In the genomic region with DNA sequence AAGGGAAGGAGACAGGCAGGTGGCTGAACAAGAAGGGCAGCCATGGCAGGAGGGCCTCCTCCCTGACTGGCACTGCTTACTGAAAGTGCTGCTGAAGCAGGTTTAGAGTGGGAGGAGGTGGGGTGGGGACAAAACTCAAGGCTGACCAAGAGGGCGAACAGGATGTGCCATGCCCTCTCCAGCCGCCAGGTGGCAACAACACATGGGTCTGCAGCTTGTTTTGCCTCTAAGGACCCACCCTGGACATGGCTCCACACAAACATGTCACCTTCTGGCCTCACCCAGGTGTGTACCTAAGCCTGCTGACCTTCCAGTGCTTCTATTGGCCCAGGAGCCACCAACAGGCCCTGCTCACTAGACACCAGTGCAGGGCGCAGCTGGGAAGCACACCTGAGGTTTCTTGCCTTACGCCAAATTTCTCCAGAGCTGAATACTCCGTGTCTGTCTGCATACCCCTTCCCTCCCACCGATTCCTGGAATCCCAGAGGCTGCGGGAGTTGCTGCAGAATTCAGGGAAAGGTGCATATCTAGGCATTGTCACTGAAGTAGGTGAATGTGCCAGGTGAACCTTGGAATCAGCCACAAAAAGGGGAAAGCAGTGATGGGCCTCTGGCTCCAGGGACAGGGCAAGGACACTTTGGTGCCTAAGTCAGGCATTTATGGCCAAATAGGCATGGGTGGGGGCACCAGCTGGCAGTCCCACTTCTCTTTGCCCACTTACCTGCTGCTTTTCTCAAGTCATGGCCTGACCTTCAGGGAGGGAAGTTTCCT, we compare ENCODE assay signal across 8 cellular contexts. TPM values are rescaled to one million over a fixed set of nuclear protein-coding genes. Genes with fewer than 3 reads are reported as not detected.
DNase-seq lines count a peak whose midpoint lies in the region; ATAC-seq, FAIRE-seq and TF ChIP-seq lines count a peak whose summit lies in the region.

No MANE protein-coding gene starts in this region.

- FAIRE-seq in pancreas (lab: Jason Lieb, UNC), result no peak

- WGBS in pancreas, 2 donors, result 49% methylated on average over 7 of the region's 7 CpGs

- H3K27ac Mint-ChIP-seq in Caco-2 (ENCODE audit: unreplicated experiment), result peak overlapping the region; percentile 5

- H3K4me3 Mint-ChIP-seq in Caco-2 (ENCODE audit: unreplicated experiment), result no peak overlapping the region

- ATAC-seq in GM21423 (IDR thresholded peaks at IDR 0.05; ENCODE audit: unreplicated experiment), result peak; percentile 84
- ATAC-seq in pancreas, result peak; percentile 85 to 88 (median 87)
- peak; percentile 87 for ATAC-seq in upper lobe of right lung

- POLR2A ChIA-PET in Caco-2 (lab: Charles Lee), result interaction anchor here (0.6 kb wide), 1 partner anchor 161 kb away, joined by 3 read pairs; no protein-coding TSS in a partner anchor

- H3K4me3 ChIP-seq in Caco-2 (ENCODE audit: low read depth, low read length) (no peak overlapping the region), LNCaP clone FGC (ENCODE audit: low read depth, low read length) (no peak overlapping the region), pancreas (no peak overlapping the region), upper lobe of right lung (no peak overlapping the region)

- no peaks in the 10 kb centered on the region for H3K36me3 ChIP-seq in Caco-2 (ENCODE audit: control insufficient read depth, insufficient read depth, low read length)
- no peaks in the 10 kb centered on the region for H3K36me3 ChIP-seq in pancreas
- H3K36me3 ChIP-seq in upper lobe of right lung, result no peaks in the 10 kb centered on the region

- intact Hi-C loops in Caco-2 (cut with micrococcal nuclease; ENCODE audit: unreplicated experiment) (loop anchor here (1.0 kb wide), 1 partner anchor 122 kb away; no protein-coding TSS in a partner anchor), pancreas (cut with DNase I) (loop anchor here in 1 of 3 donors (10.0 kb wide), 2 partner anchors 117 to 247 kb away; a partner anchor contains a TSS), upper lobe of right lung (cut with DNase I) (no loop called here)

- no peaks in the 10 kb centered on the region for H3K27me3 Mint-ChIP-seq in Caco-2 (ENCODE audit: insufficient read depth, unreplicated experiment)

- H3K4me1 ChIP-seq in Caco-2 (peaks cover 41% of the 10 kb centered on the region), pancreas (peaks cover 0 to 9% (median 6%) of the 10 kb centered on the region in 3 donors), upper lobe of right lung (peaks cover 30% of the 10 kb centered on the region)

- DNase-seq in Caco-2 (peak; percentile 83 to 84), LNCaP clone FGC (ENCODE audit: low read depth) (peak; percentile 66), SK-MEL-5 (ENCODE audit: low read depth, low spot score) (peak; percentile 88), glomerular visceral epithelial cell (ENCODE audit: extremely low spot score) (peak; percentile 76), pancreas (peak; percentile 79 to 91 (median 87)), upper lobe of right lung (peak; percentile 93)
- peak; percentile 56 for DNase-seq in activated naive CD4-positive, alpha-beta T cell treated with anti-CD3 and anti-CD28 coated beads, Interleukin-2, amount 50 U/mL, for 16 hours

- TF ChIP-seq CTCF in Caco-2 (IDR thresholded peaks at IDR 0.05; ENCODE audit: insufficient read depth in 1 of 2, low read depth in 1 of 2, low read length in 1 of 2, severe bottlenecking in 1 of 2, unreplicated experiment in 1 of 2), result peak; percentile 72 to 74
- peak; percentile 95 for TF ChIP-seq CTCF in LNCaP clone FGC (IDR thresholded peaks at IDR 0.05; ENCODE audit: control insufficient read depth, extremely low read depth, insufficient read depth)
- peak; percentile 71 to 87 (median 77) for TF ChIP-seq CTCF in pancreas (IDR thresholded peaks at IDR 0.05)
- TF ChIP-seq CTCF in upper lobe of right lung (IDR thresholded peaks at IDR 0.05), result peak; percentile 94

- peaks cover 15% of the 10 kb centered on the region for H3K4me1 Mint-ChIP-seq in Caco-2 (ENCODE audit: low read depth, unreplicated experiment)

- H3K27ac ChIP-seq in pancreas, result peak overlapping the region in 1 of 4 donors; percentile 54
- H3K27ac ChIP-seq in upper lobe of right lung, result peak overlapping the region; percentile 49

- H3K9me3 ChIP-seq in Caco-2 (no peaks in the 10 kb centered on the region), pancreas (no peaks in the 10 kb centered on the region), upper lobe of right lung (no peaks in the 10 kb centered on the region)

- BruUV-seq in Caco-2 (replicated peaks; lab: Mats Ljungman, UMichigan), result no TSS peak

- CTCF ChIA-PET in Caco-2 (lab: Charles Lee), result interaction anchor here (0.6 to 1.6 kb wide), 6 partner anchors 29 to 432 kb away, joined by 3 to 15 read pairs (median 4); a partner anchor contains a TSS

- H3K36me3 Mint-ChIP-seq in Caco-2 (ENCODE audit: insufficient read depth, unreplicated experiment), result peaks cover 8% of the 10 kb centered on the region

- H3K9me3 Mint-ChIP-seq in Caco-2 (ENCODE audit: unreplicated experiment), result no peaks in the 10 kb centered on the region

- in situ Hi-C loops in SK-MEL-5 (cut with HindIII; ENCODE audit: low pct_unique_long_range_greater_than_20kb, low sequenced_read_pairs), result no loop called here

- H3K27me3 ChIP-seq in Caco-2 (replicated peaks; ENCODE audit: control insufficient read depth, insufficient read depth, low read length), result no peaks in the 10 kb centered on the region
- H3K27me3 ChIP-seq in pancreas, result no peaks in the 10 kb centered on the region
- no peaks in the 10 kb centered on the region for H3K27me3 ChIP-seq in upper lobe of right lung

RNA-seq across cellular contexts. Expression of a gene that starts 5.3 kb away (rescaled TPM):
- 23.9 and 24.9 TPM in 2 replicates for total RNA-seq in Caco-2 (2022)
- total RNA-seq in SK-MEL-5 (2014; rRNA removed; shearing (Covaris generic)), result 17.1 and 17.3 TPM in 2 replicates
- polyA plus RNA-seq in SK-MEL-5 (2015; cell fraction: cytosol; rRNA removed), result 22.7 and 29.9 TPM in 2 replicates
- 131 and 164 TPM in 2 replicates for polyA plus RNA-seq in SK-MEL-5 (2015; cell fraction: nucleus; rRNA removed)
- total RNA-seq in pancreas, result 1 to 10 TPM in 2 of 6 donors, under 1 TPM in 4; 0.08 to 3.0 (median 0.78) TPM
- 1 to 10 TPM; 2.2 to 5.4 TPM for polyA plus RNA-seq in pancreas
- total RNA-seq in upper lobe of right lung, result 2.9 TPM

RNA-seq across cellular contexts. Expression of a gene that starts 28.3 kb away (rescaled TPM):
- 7.0 and 8.3 TPM in 2 replicates for total RNA-seq in Caco-2 (2022)
- total RNA-seq in SK-MEL-5 (2014; rRNA removed; shearing (Covaris generic)), result 3.5 TPM in 2 replicates
- polyA plus RNA-seq in SK-MEL-5 (2015; cell fraction: cytosol; rRNA removed), result 15.9 and 19.4 TPM in 2 replicates
- polyA plus RNA-seq in SK-MEL-5 (2015; cell fraction: nucleus; rRNA removed), result 17.9 and 21.0 TPM in 2 replicates
- total RNA-seq in pancreas, result 1 to 10 TPM; 4.0 to 8.5 (median 4.7) TPM
- 1 to 10 TPM; 5.6 to 6.8 TPM for polyA plus RNA-seq in pancreas
- 7.4 TPM for total RNA-seq in upper lobe of right lung

RNA-seq across cellular contexts. Expression of a gene that starts 29.2 kb away (rescaled TPM):
- not detected in 2 replicates for total RNA-seq in Caco-2 (2022)
- 0.18 TPM in 1 of 2 replicates, not detected in the other for total RNA-seq in SK-MEL-5 (2014; rRNA removed; shearing (Covaris generic))
- polyA plus RNA-seq in SK-MEL-5 (2015; cell fraction: cytosol; rRNA removed), result not detected in 2 replicates
- not detected in 2 replicates for polyA plus RNA-seq in SK-MEL-5 (2015; cell fraction: nucleus; rRNA removed)
- under 1 TPM in 2 of 6 donors, not detected in 4; 0.26 to 0.28 TPM for total RNA-seq in pancreas
- 1 to 10 TPM in 1 of 2 donors, under 1 TPM in 1; 0.27 to 1.1 TPM for polyA plus RNA-seq in pancreas
- total RNA-seq in upper lobe of right lung, result 3.6 TPM
